In the genomic region with DNA sequence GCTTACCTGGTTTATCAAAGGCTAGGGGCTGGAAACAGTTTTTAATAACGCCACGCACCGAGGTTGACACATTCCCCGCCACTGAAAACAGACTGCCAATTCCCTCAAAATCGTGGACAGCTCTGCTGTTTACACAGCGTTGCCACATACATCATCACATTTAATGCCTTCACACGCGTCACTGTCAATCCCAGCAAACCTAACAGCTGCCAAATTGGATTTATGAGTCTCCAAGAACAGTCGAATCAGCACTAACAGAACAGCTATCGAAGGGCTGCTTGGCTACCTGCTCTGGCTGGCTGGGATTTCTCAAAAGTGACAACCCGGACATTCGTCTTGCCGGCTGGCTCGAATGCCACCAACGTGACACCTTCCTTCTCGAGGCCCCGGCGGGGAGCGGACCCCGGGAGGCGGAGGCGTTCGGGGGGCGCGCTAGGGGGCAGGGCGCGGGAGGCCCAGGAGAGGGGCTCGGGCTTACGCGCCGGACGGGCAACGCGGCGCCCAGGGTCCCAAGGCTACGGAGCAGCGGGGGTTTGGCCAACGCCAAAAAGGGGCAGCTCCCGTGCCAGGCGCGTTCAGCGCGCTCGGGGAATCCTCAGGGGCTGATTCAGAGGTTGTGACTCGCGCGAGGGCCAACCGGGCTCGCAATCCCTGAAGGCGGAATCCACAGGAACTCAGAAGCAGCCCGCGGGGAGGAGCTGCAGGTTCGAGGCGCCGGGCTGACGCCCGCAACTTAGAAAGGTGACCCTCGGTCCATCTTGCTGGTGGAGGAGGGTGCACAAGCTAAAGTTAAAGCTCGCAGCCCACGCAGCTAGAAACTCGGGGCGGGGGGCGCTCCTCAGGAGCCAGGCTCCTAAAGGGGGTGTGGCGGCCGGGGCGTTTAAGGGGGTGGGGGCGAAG, we compare ENCODE assay signal across 9 cellular contexts. TPM values are rescaled to one million over a fixed set of nuclear protein-coding genes. Genes with fewer than 3 reads are reported as not detected.
A peak's percentile ranks its signal among the peaks of the same experiment; 100 is the strongest.
DNase-seq lines count a peak whose midpoint lies in the region; ATAC-seq and TF ChIP-seq lines count a peak whose summit lies in the region.
"Had no signal": no experiment of that assay in that cellular context is flagged by ENCODE, and none has a peak within 500 bp of the region (broad histone marks: within the 10 kb centered on the region; RNA-seq: fewer than 3 reads in every experiment).

No MANE protein-coding gene starts in this region.

- POLR2A ChIA-PET in T-cell (lab: Charles Lee), result no interaction called here

- H3K9me3 ChIP-seq in gastrocnemius medialis, result no peaks in the 10 kb centered on the region

- peak in 2 of 4 experiments; percentile 3 to 18 for ATAC-seq in T-cell (replicated peaks in 1 of 4)
- ATAC-seq in gastrocnemius medialis, result peak; percentile 65 to 86
- no peak for ATAC-seq in HG03159 (IDR thresholded peaks at IDR 0.05; ENCODE audit: unreplicated experiment)

- no peaks in the 10 kb centered on the region for H3K36me3 ChIP-seq in gastrocnemius medialis

- no peaks in the 10 kb centered on the region for H3K27me3 ChIP-seq in gastrocnemius medialis

- no peak overlapping the region for H3K27ac Mint-ChIP-seq in T-cell

- TF ChIP-seq POLR2A in gastrocnemius medialis (IDR thresholded peaks at IDR 0.05), result peak; percentile 42 to 44

- in situ Hi-C loops in gastrocnemius medialis (cut with MboI; ENCODE audit: low sequenced_read_pairs in 4 of 4), result no loop called here

- H3K27me3 Mint-ChIP-seq in T-cell, result peaks cover 51% of the 10 kb centered on the region in 2 donors

- peak overlapping the region; percentile 78 to 98 (median 89) for H3K27ac ChIP-seq in gastrocnemius medialis
- H3K27ac ChIP-seq: 22Rv1 had no signal

- H3K4me1 ChIP-seq in gastrocnemius medialis, result peaks cover 0 to 8% of the 10 kb centered on the region in 2 donors

- peaks cover 4 to 16% (median 8%) of the 10 kb centered on the region in 3 donors for H3K4me1 Mint-ChIP-seq in T-cell

- CTCF ChIA-PET in T-cell (lab: Charles Lee), result no interaction called here

- DNase-seq in DMS 273 (lab: John Stamatoyannopoulos, UW; ENCODE audit: unreplicated experiment), result peak; percentile 51
- DNase-seq in DMS 273 treated with DMSO at 0.1 percent for 48 hours (lab: John Stamatoyannopoulos, UW), result no peak
- peak in 11 of 34 experiments; percentile 2 to 20 (median 4) for DNase-seq in T-cell
- peak; percentile 42 to 58 for DNase-seq in cardiac fibroblast (ENCODE audit: low read depth in 2 of 2)
- DNase-seq in inferior parietal cortex (ENCODE audit: extremely low spot score), result peak; percentile 71
- DNase-seq in gastrocnemius medialis, result peak; percentile 63 to 70
- no peak for DNase-seq in SKM-1 treated with dmso at 0.1 percent for 144 hours (lab: John Stamatoyannopoulos, UW; ENCODE audit: unreplicated experiment)

- TF ChIP-seq CTCF in cardiac fibroblast (IDR thresholded peaks at IDR 0.05; ENCODE audit: low read depth, low read length), result no peak
- TF ChIP-seq CTCF in gastrocnemius medialis (IDR thresholded peaks at IDR 0.05 in 4 of 5, conservative IDR thresholded peaks at IDR 0.05 in 1 of 5), result no peak

- H3K4me3 ChIP-seq in cardiac fibroblast (replicated peaks in 1 of 2; ENCODE audit: low read depth in 2 of 2, low read length in 2 of 2) (peak overlapping the region; percentile 65 to 67), gastrocnemius medialis (peak overlapping the region; percentile 60 to 71 (median 66))

- intact Hi-C loops in gastrocnemius medialis (cut with DNase I; ENCODE audit: low total_unique reads), result loop anchor here (1.0 to 2.0 kb wide), 4 partner anchors 28 to 168 kb away; partner anchors contain the start of genes HABP4 and PRXL2C

- H3K4me3 Mint-ChIP-seq in T-cell, result peak overlapping the region; percentile 55 to 68 (median 58)

- no peaks in the 10 kb centered on the region for H3K9me3 Mint-ChIP-seq in T-cell

- no peaks in the 10 kb centered on the region for H3K36me3 Mint-ChIP-seq in T-cell

RNA-seq across cellular contexts. Expression of gene CDC14B, which starts 1.2 kb away (rescaled TPM):
- total RNA-seq in T-cell (10 to 100 TPM in 1 of 5 donors, 1 to 10 TPM in 4; 4.8 to 11.9 (median 7.2) TPM), gastrocnemius medialis (1 to 10 TPM; 2.0 to 9.4 (median 5.5) TPM)

RNA-seq across cellular contexts. Expression of gene PRXL2C, which starts 36.7 kb away (rescaled TPM):
- 10 to 100 TPM in 4 of 5 donors, 1 to 10 TPM in 1; 9.3 to 17.0 (median 11.2) TPM for total RNA-seq in T-cell
- 10 to 100 TPM; 16.9 to 29.4 (median 23.8) TPM for total RNA-seq in gastrocnemius medialis

Comparison
In these comparisons a context has a peak if more than half of its experiments do, and no peak if none do; other contexts are left out.
1. DNase-seq: peak in DMS 273 (single experiment), cardiac fibroblast (2 of 2), inferior parietal cortex (single experiment) and gastrocnemius medialis (2 of 2); none in DMS 273 treated with DMSO at 0.1 percent for 48 hours (single experiment) and SKM-1 treated with dmso at 0.1 percent for 144 hours (single experiment).